Comparison of ENCODE assay signal across 17 cellular contexts in the genomic region with DNA sequence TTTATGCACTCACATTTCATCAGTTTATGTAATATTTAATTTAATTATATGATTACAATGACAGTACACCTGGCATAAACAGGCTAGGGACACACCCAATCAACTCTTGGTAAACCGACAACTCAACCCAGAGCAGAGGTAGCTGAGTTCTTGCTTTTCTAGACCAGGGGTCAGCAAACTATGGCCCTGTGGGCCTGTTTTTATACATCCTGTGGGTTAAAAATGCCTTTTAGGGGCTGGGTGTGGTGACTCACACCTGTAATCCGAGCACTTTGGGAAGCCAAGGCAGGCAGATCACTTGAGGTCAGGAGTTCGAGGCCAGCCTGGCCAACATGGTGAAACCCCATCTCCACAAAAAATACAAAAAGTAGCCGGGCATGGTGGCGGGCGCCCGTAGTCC.
DNase-seq lines count a peak whose midpoint lies in the region; ATAC-seq and TF ChIP-seq lines count a peak whose summit lies in the region.
"Had no signal": no experiment of that assay in that cellular context is flagged by ENCODE, and none has a peak within 500 bp of the region (broad histone marks: within the 10 kb centered on the region; RNA-seq: fewer than 3 reads in every experiment).

No MANE protein-coding gene starts in this region.

- DNase-seq in Daoy (ENCODE audit: low read depth) (peak; percentile 30), HCT116 (ENCODE audit: low read depth, low spot score) (no peak), MG63 (peak; percentile 22), fibroblast of mammary gland (ENCODE audit: low read depth) (peak; percentile 26), NCI-H2171 treated with DMSO at 0.1 percent for 48 hours (lab: John Stamatoyannopoulos, UW) (no peak), NCI-H2171 (lab: John Stamatoyannopoulos, UW) (no peak), occipital lobe (lab: John Stamatoyannopoulos, UW) (no peak)
- no peak for DNase-seq in activated CD4-positive, alpha-beta T cell treated with anti-CD3 and anti-CD28 coated beads for 48 hours
- DNase-seq: 8988T; Calu3; CD8-positive, alpha-beta T cell; DMS79 treated with DMSO at 0.1 percent for 48 hours; GF-D8; GOT3; H7; KG1 had no signal

- no peaks in the 10 kb centered on the region for H3K79me2 ChIP-seq in HCT116 (ENCODE audit: insufficient read depth, low read length)

- no peaks in the 10 kb centered on the region for H4K20me1 ChIP-seq in HCT116 (ENCODE audit: insufficient read depth)
- H4K20me1 ChIP-seq: BLaER1 treated with 17β-estradiol and CSF1 and Interleukin-3, amounts not matched to agents 10 nM and 100 nM had no signal

- H3K9me2 ChIP-seq in HCT116 (ENCODE audit: insufficient read depth): no peaks in the 10 kb centered on the region

- no peak for TF ChIP-seq CTCF in HCT116 (IDR thresholded peaks at IDR 0.05 in 2 of 3, conservative IDR thresholded peaks at IDR 0.05 in 1 of 3; ENCODE audit: borderline replicate concordance in 1 of 3, insufficient read depth in 1 of 3, low read depth in 2 of 3, low read length in 2 of 3)
- no peak for TF ChIP-seq CTCF in fibroblast of mammary gland (conservative IDR thresholded peaks at IDR 0.05; ENCODE audit: control insufficient read depth, insufficient read depth, low read depth, low read length)

- RAD21 ChIA-PET in HCT116 (lab: Charles Lee; ENCODE audit: low non-redundant PET in 1 of 2, low total read pairs in 2 of 2, uncharacterized antibody in 2 of 2, unreplicated experiment in 2 of 2): no interaction called here

- H2AFZ ChIP-seq in HCT116 (ENCODE audit: low read depth, low read length, poor library complexity, severe bottlenecking): no peak overlapping the region

- POLR2A ChIA-PET in HCT116 (lab: Charles Lee): no interaction called here

- peak; percentile 55 for ATAC-seq in HCT116
- ATAC-seq: CD8-positive, alpha-beta T cell had no signal

- no TSS peak for BruUV-seq in HCT116 (replicated peaks; lab: Mats Ljungman, UMichigan)

- peaks cover 9 to 39% of the 10 kb centered on the region in 2 experiments for H3K4me1 ChIP-seq in HCT116 (ENCODE audit: control insufficient read depth in 1 of 2, insufficient read depth in 2 of 2, low read length in 2 of 2)

- H3K27me3 ChIP-seq in HCT116 (ENCODE audit: insufficient read depth, low read length) (no peaks in the 10 kb centered on the region), MG63 (no peaks in the 10 kb centered on the region)
- H3K27me3 ChIP-seq: BLaER1 treated with 17β-estradiol and CSF1 and Interleukin-3, amounts not matched to agents 10 nM and 100 nM had no signal

- no peak overlapping the region for H3K27ac ChIP-seq in HCT116 (ENCODE audit: low read depth, low read length)
- H3K27ac ChIP-seq: BLaER1 treated with 17β-estradiol and CSF1 and Interleukin-3, amounts not matched to agents 10 nM and 100 nM had no signal

- intact Hi-C loops in HCT116 (cut with micrococcal nuclease): no loop called here

- no peak overlapping the region for H3K9ac ChIP-seq in HCT116 (ENCODE audit: low read length)
- H3K9ac ChIP-seq: BLaER1 treated with 17β-estradiol and CSF1 and Interleukin-3, amounts not matched to agents 10 nM and 100 nM had no signal

- CTCF ChIA-PET in HCT116 (lab: Charles Lee): interaction anchor here (3.2 kb wide), 1 partner anchor 32 kb away, joined by 9 read pairs; no protein-coding TSS in a partner anchor

- no peak for TF ChIP-seq POLR2A in HCT116 (IDR thresholded peaks at IDR 0.05; ENCODE audit: borderline replicate concordance, extremely low read depth, insufficient read depth, insufficient read length)

- H3K4me3 ChIP-seq in HCT116 (replicated peaks in 1 of 2; ENCODE audit: low read depth in 1 of 2, low read length in 2 of 2): 0 out of 4 replicates have a peak overlapping the region, but pooled peaks of 1 of the 2 experiments have one; percentile 8
- H3K4me3 ChIP-seq in MG63: no peak overlapping the region
- no peak overlapping the region for H3K4me3 ChIP-seq in fibroblast of mammary gland (ENCODE audit: control insufficient read depth, low read depth, low read length)
- H3K4me3 ChIP-seq: BLaER1 treated with 17β-estradiol and CSF1 and Interleukin-3, amounts not matched to agents 10 nM and 100 nM had no signal

- no peak for TF ChIP-seq RAD21 in HCT116 (IDR thresholded peaks at IDR 0.05; ENCODE audit: low read depth)

- H3K9me3 ChIP-seq in HCT116 (ENCODE audit: control insufficient read depth in 1 of 2, insufficient read depth in 1 of 2, low read depth in 1 of 2, low read length in 2 of 2) (no peaks in the 10 kb centered on the region), MG63 (no peaks in the 10 kb centered on the region)

- peak overlapping the region; percentile 69 for H3K4me2 ChIP-seq in HCT116 (ENCODE audit: low read length)
- H3K4me2 ChIP-seq: BLaER1 treated with 17β-estradiol and CSF1 and Interleukin-3, amounts not matched to agents 10 nM and 100 nM had no signal

- H3K36me3 ChIP-seq in HCT116 (ENCODE audit: control insufficient read depth in 1 of 2, insufficient read depth in 2 of 2, low read length in 2 of 2): no peaks in the 10 kb centered on the region
- no peaks in the 10 kb centered on the region for H3K36me3 ChIP-seq in MG63
- H3K36me3 ChIP-seq: BLaER1 treated with 17β-estradiol and CSF1 and Interleukin-3, amounts not matched to agents 10 nM and 100 nM had no signal

TF ChIP-seq in HCT116, 20 proteins besides CTCF, POLR2A, EP300 and RAD21:
- TF ChIP-seq SIN3A (IDR thresholded peaks at IDR 0.05; ENCODE audit: low read depth) (no peak), FOSL1 (IDR thresholded peaks at IDR 0.05; ENCODE audit: low read depth) (no peak), SRF (IDR thresholded peaks at IDR 0.05; ENCODE audit: low read depth) (peak; percentile 39; the same call in 1 of the 2 replicates), EZH2 (IDR thresholded peaks at IDR 0.05) (no peak)

Comparison
In these comparisons a context has a peak if more than half of its experiments do, and no peak if none do; other contexts are left out.
1. DNase-seq: peak in Daoy (single experiment), MG63 (single experiment) and fibroblast of mammary gland (single experiment); none in HCT116 (single experiment), NCI-H2171 treated with DMSO at 0.1 percent for 48 hours (single experiment), activated CD4-positive, alpha-beta T cell treated with anti-CD3 and anti-CD28 coated beads for 48 hours (single experiment), NCI-H2171 (single experiment) and occipital lobe (single experiment).